Comparison of ENCODE assay signal across 8 cellular contexts in genomic region chr11:6682591-6682935, GRCh38. TPM values are rescaled to one million over a fixed set of nuclear protein-coding genes. Genes with fewer than 3 reads are reported as not detected.
DNase-seq lines count a peak whose midpoint lies in the region; ATAC-seq and TF ChIP-seq lines count a peak whose summit lies in the region.

No MANE protein-coding gene starts in this region.

- peak overlapping the region; percentile 93 for H2AFZ ChIP-seq in SK-N-SH (ENCODE audit: low read depth)

- TF ChIP-seq CTCF in A673 (conservative IDR thresholded peaks at IDR 0.05; ENCODE audit: low read depth, low read length), result no peak
- no peak for TF ChIP-seq CTCF in SK-N-SH (IDR thresholded peaks at IDR 0.05)
- no peak for TF ChIP-seq CTCF in fibroblast of pulmonary artery (IDR thresholded peaks at IDR 0.05; ENCODE audit: low read length, missing control alignments)
- TF ChIP-seq CTCF in prostate gland (IDR thresholded peaks at IDR 0.05), result no peak

- peak; percentile 10 for DNase-seq in A673 (ENCODE audit: low spot score)
- no peak for DNase-seq in SK-N-SH
- no peak for DNase-seq in fibroblast of pulmonary artery (ENCODE audit: low read depth)
- DNase-seq in prostate gland (ENCODE audit: low spot score), result no peak
- no peak for DNase-seq in COR-L47 (lab: John Stamatoyannopoulos, UW)
- DNase-seq in NK-92 (lab: John Stamatoyannopoulos, UW; ENCODE audit: unreplicated experiment), result no peak
- no peak for DNase-seq in ACHN

- TF ChIP-seq EP300 in SK-N-SH (IDR thresholded peaks at IDR 0.05; ENCODE audit: borderline replicate concordance in 1 of 2, low read depth in 1 of 2, low read length in 1 of 2), result no peak

- CTCF ChIA-PET in A673 (lab: Charles Lee), result interaction anchor here (1.0 kb wide), 1 partner anchor 304 kb away, joined by 9 read pairs; no protein-coding TSS in a partner anchor
- CTCF ChIA-PET in SK-N-SH (lab: Yijun Ruan, JAX), result interaction anchor here (0.8 to 2.7 kb wide), 16 partner anchors 10 to 304 kb away, joined by 3 to 19 read pairs (median 8); partner anchors contain the start of genes ILK and TAF10

- H3K36me3 ChIP-seq in A673 (ENCODE audit: insufficient read depth, low read length, poor library complexity, severe bottlenecking), result peaks cover 17% of the 10 kb centered on the region
- H3K36me3 ChIP-seq in SK-N-SH (replicated peaks in 1 of 2; ENCODE audit: control insufficient read depth in 1 of 2, insufficient read depth in 2 of 2, low read length in 1 of 2), result peaks cover 22 to 29% of the 10 kb centered on the region in 2 experiments
- H3K36me3 ChIP-seq in prostate gland, result no peaks in the 10 kb centered on the region

- H3K27ac ChIP-seq in A673 (ENCODE audit: low read depth, low read length, poor library complexity, severe bottlenecking), result peak overlapping the region; percentile 92
- peak overlapping the region; percentile 76 to 95; a peak in 3 of 4 replicates for H3K27ac ChIP-seq in SK-N-SH (ENCODE audit: low read depth in 2 of 2, low read length in 1 of 2)
- H3K27ac ChIP-seq in prostate gland, result peak overlapping the region; percentile 82 to 90

- 0% methylated on average over 10 of the region's 10 CpGs for WGBS in SK-N-SH (ENCODE audit: low lambda C conversion rate)
- WGBS in prostate gland, result under 1% methylated on average over 10 of the region's 10 CpGs

- H3K9ac ChIP-seq in SK-N-SH, result peak overlapping the region; percentile 91

- H3K4me3 ChIP-seq in A673 (ENCODE audit: low read depth, low read length, poor library complexity, severe bottlenecking) (peak overlapping the region; percentile 100), SK-N-SH (ENCODE audit: low read depth in 2 of 2, low read length in 1 of 2) (peak overlapping the region; percentile 99), fibroblast of pulmonary artery (replicated peaks; ENCODE audit: low read depth, low read length) (peak overlapping the region; percentile 96), prostate gland (peak overlapping the region; percentile 72 to 85)

- peaks cover 11% of the 10 kb centered on the region for H3F3A ChIP-seq in SK-N-SH (replicated peaks; ENCODE audit: insufficient read depth)

- TF ChIP-seq POLR2A in prostate gland (IDR thresholded peaks at IDR 0.05), result no peak

- H3K79me2 ChIP-seq in SK-N-SH (ENCODE audit: insufficient read depth), result peaks cover 35% of the 10 kb centered on the region

- peaks cover 4% of the 10 kb centered on the region for H3K4me1 ChIP-seq in A673 (ENCODE audit: insufficient read depth, low read length, poor library complexity, severe bottlenecking)
- peaks cover 5 to 14% of the 10 kb centered on the region in 2 experiments; a peak in 3 of 4 replicates for H3K4me1 ChIP-seq in SK-N-SH (ENCODE audit: control insufficient read depth in 1 of 2, insufficient read depth in 2 of 2, low read depth in 1 of 2, low read length in 1 of 2)
- H3K4me1 ChIP-seq in prostate gland (replicated peaks), result peaks cover 6% of the 10 kb centered on the region

- H3K9me2 ChIP-seq in SK-N-SH, result no peaks in the 10 kb centered on the region

- peak; percentile 5 for ATAC-seq in GM21576 (IDR thresholded peaks at IDR 0.05; ENCODE audit: unreplicated experiment)

- H4K20me1 ChIP-seq in SK-N-SH (ENCODE audit: insufficient read depth), result peaks cover 5% of the 10 kb centered on the region; the same call in 1 of the 2 replicates

- in situ Hi-C loops in ACHN (cut with HindIII; ENCODE audit: low pct_ligation_motif_present, low pct_unique_long_range_greater_than_20kb, low sequenced_read_pairs), result no loop called here

- H3K27me3 ChIP-seq in A673 (replicated peaks; ENCODE audit: insufficient read depth, low read depth, low read length, poor library complexity) (no peaks in the 10 kb centered on the region), SK-N-SH (ENCODE audit: insufficient read depth) (no peaks in the 10 kb centered on the region), prostate gland (replicated peaks; ENCODE audit: insufficient read depth) (no peaks in the 10 kb centered on the region)

- no peak for TF ChIP-seq RAD21 in SK-N-SH (IDR thresholded peaks at IDR 0.05; ENCODE audit: low read length)

- intact Hi-C loops in A673 (cut with micrococcal nuclease; ENCODE audit: unreplicated experiment) (loop anchor here (2.0 kb wide), 1 partner anchor 64 kb away; the partner anchor contains the start of gene TPP1), prostate gland (cut with DNase I) (loop anchor here (5.0 kb wide), 3 partner anchors 70 to 200 kb away; partner anchors contain the start of genes ARFIP2, TAF10 and TIMM10B)

- TSS peak; percentile 70 for BruUV-seq in A673 (replicated peaks; lab: Mats Ljungman, UMichigan)

- POLR2A ChIA-PET in A673 (lab: Charles Lee; ENCODE audit: low non-redundant PET), result no interaction called here
- POLR2A ChIA-PET in SK-N-SH (lab: Yijun Ruan, JAX), result interaction anchor here (0.9 to 3.1 kb wide), 8 partner anchors 36 to 214 kb away, joined by 3 to 22 read pairs (median 6); partner anchors contain the start of genes ARFIP2, ILK, RRP8 and TAF10

- no peaks in the 10 kb centered on the region for H3K9me3 ChIP-seq in A673 (ENCODE audit: low read depth, low read length, poor library complexity, severe bottlenecking)
- no peaks in the 10 kb centered on the region for H3K9me3 ChIP-seq in SK-N-SH
- no peaks in the 10 kb centered on the region for H3K9me3 ChIP-seq in prostate gland

- peak overlapping the region; percentile 94 for H3K4me2 ChIP-seq in SK-N-SH

TF ChIP-seq in SK-N-SH, 30 proteins besides CTCF, POLR2A, EP300 and RAD21 (continues in another document):
- TF ChIP-seq FOXM1 (IDR thresholded peaks at IDR 0.05; ENCODE audit: low read depth) (no peak), MXI1 (IDR thresholded peaks at IDR 0.05; ENCODE audit: low read depth, low read length) (no peak), TAF1 (IDR thresholded peaks at IDR 0.05; ENCODE audit: borderline replicate concordance, low read depth, low read length) (no peak), JUND (IDR thresholded peaks at IDR 0.05) (no peak), RCOR1 (IDR thresholded peaks at IDR 0.05; ENCODE audit: low read length) (no peak), TEAD4 (IDR thresholded peaks at IDR 0.05; ENCODE audit: borderline replicate concordance, insufficient read depth) (no peak), IRF3 (IDR thresholded peaks at IDR 0.05; ENCODE audit: low read depth, low read length) (no peak), TCF12 (IDR thresholded peaks at IDR 0.05) (no peak), MEF2A (IDR thresholded peaks at IDR 0.05; ENCODE audit: borderline replicate concordance, low read depth) (no peak), SIN3A (IDR thresholded peaks at IDR 0.05; ENCODE audit: borderline replicate concordance, low read depth, low read length) (no peak), NFIC (IDR thresholded peaks at IDR 0.05; ENCODE audit: borderline replicate concordance) (no peak), CHD2 (IDR thresholded peaks at IDR 0.05; ENCODE audit: low read length, partially characterized antibody) (no peak), RFX5 (IDR thresholded peaks at IDR 0.05; ENCODE audit: low read length) (no peak)
- TF ChIP-seq, protein P1, sequence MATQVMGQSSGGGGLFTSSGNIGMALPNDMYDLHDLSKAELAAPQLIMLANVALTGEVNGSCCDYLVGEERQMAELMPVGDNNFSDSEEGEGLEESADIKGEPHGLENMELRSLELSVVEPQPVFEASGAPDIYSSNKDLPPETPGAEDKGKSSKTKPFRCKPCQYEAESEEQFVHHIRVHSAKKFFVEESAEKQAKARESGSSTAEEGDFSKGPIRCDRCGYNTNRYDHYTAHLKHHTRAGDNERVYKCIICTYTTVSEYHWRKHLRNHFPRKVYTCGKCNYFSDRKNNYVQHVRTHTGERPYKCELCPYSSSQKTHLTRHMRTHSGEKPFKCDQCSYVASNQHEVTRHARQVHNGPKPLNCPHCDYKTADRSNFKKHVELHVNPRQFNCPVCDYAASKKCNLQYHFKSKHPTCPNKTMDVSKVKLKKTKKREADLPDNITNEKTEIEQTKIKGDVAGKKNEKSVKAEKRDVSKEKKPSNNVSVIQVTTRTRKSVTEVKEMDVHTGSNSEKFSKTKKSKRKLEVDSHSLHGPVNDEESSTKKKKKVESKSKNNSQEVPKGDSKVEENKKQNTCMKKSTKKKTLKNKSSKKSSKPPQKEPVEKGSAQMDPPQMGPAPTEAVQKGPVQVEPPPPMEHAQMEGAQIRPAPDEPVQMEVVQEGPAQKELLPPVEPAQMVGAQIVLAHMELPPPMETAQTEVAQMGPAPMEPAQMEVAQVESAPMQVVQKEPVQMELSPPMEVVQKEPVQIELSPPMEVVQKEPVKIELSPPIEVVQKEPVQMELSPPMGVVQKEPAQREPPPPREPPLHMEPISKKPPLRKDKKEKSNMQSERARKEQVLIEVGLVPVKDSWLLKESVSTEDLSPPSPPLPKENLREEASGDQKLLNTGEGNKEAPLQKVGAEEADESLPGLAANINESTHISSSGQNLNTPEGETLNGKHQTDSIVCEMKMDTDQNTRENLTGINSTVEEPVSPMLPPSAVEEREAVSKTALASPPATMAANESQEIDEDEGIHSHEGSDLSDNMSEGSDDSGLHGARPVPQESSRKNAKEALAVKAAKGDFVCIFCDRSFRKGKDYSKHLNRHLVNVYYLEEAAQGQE (IDR thresholded peaks at IDR 0.05; ENCODE audit: low read depth, low read length), result no peak

RNA-seq across cellular contexts. Expression of gene MRPL17, which starts 0.6 kb away (rescaled TPM):
- total RNA-seq in A673 (2021) (82.5 and 98.5 TPM in 2 replicates), prostate gland (10 to 100 TPM; 18.3 to 44.6 TPM)
- 88.3 and 88.6 TPM in 2 replicates for polyA plus RNA-seq in SK-N-SH (2012; rRNA removed)
- 77.8 and 86.6 TPM in 2 replicates for polyA plus RNA-seq in SK-N-SH (2012; cell fraction: cytosol; rRNA removed)
- polyA plus RNA-seq in SK-N-SH (2012; cell fraction: nucleus; rRNA removed), result 48.0 and 55.8 TPM in 2 replicates

RNA-seq across cellular contexts. Expression of gene DCHS1, which starts 27.0 kb away (rescaled TPM):
- total RNA-seq in A673 (2021) (17.6 and 20.1 TPM in 2 replicates), prostate gland (10 to 100 TPM; 11.2 to 17.4 TPM)
- 3.0 and 5.7 TPM in 2 replicates for polyA plus RNA-seq in SK-N-SH (2012; rRNA removed)
- polyA plus RNA-seq in SK-N-SH (2012; cell fraction: cytosol; rRNA removed), result 1.0 and 2.3 TPM in 2 replicates
- polyA plus RNA-seq in SK-N-SH (2012; cell fraction: nucleus; rRNA removed), result 8.8 and 12.0 TPM in 2 replicates
